8 cellular contexts compared by ENCODE assay signal in genomic region chr5:682651-683358, GRCh38. TPM values are rescaled to one million over a fixed set of nuclear protein-coding genes. Genes with fewer than 3 reads are reported as not detected.
DNase-seq lines count a peak whose midpoint lies in the region; ATAC-seq, FAIRE-seq and TF ChIP-seq lines count a peak whose summit lies in the region.
"Not testable (repeated sequence)": the region's sequence is repeated elsewhere in the genome, so short reads cannot be mapped to it uniquely, and the experiment has no call there.
"Had no signal": no experiment of that assay in that cellular context is flagged by ENCODE, and none has a peak within 500 bp of the region (broad histone marks: within the 10 kb centered on the region; RNA-seq: fewer than 3 reads in every experiment).

No MANE protein-coding gene starts in this region.

- WGBS in GM12878 (ENCODE audit: insufficient coverage, insufficient replicate concordance, low lambda C conversion rate, missing lambda C conversion rate) = 34% methylated on average over 17 of the region's 17 CpGs
- no CpG with 5 or more reads among the region's 17 CpGs for WGBS in neuronal stem cell (ENCODE audit: extremely low coverage in 2 of 2, insufficient read length in 2 of 2, insufficient replicate concordance in 1 of 2), 2 donors

- TF ChIP-seq EP300 in GM12878 (IDR thresholded peaks at IDR 0.05; ENCODE audit: borderline replicate concordance in 1 of 2, control insufficient read depth in 1 of 2, low read depth in 2 of 2, low read length in 2 of 2) = not testable (repeated sequence)

- H4K91ac ChIP-seq in neuronal stem cell (ENCODE audit: low read depth, low read length, poor library complexity) = not testable (repeated sequence)

- H3K9me3 ChIP-seq in GM12878 (replicated peaks; ENCODE audit: control insufficient read depth, insufficient read depth, low read length); neuronal stem cell (replicated peaks in 1 of 2; ENCODE audit: control insufficient read depth in 2 of 2, insufficient read depth in 1 of 2, low read depth in 1 of 2, low read length in 2 of 2): not testable (repeated sequence)

- not testable (repeated sequence) for H3K27me3 ChIP-seq in GM12878 (replicated peaks in 1 of 2; ENCODE audit: control insufficient read depth in 2 of 2, insufficient read depth in 2 of 2, low read length in 1 of 2); neuronal stem cell (ENCODE audit: control insufficient read depth in 3 of 3, insufficient read depth in 3 of 3, low read depth in 1 of 3, low read length in 3 of 3)

- not testable (repeated sequence) for H3K36me3 ChIP-seq in GM12878 (ENCODE audit: control insufficient read depth in 2 of 2, insufficient read depth in 2 of 2, low read length in 1 of 2); neuronal stem cell (replicated peaks in 1 of 2; ENCODE audit: control insufficient read depth in 2 of 2, insufficient read depth in 2 of 2, low read length in 2 of 2)

- TF ChIP-seq CTCF in NB4 (IDR thresholded peaks at IDR 0.05; ENCODE audit: low read depth, low read length); GM12878 (IDR thresholded peaks at IDR 0.05 in 2 of 3, conservative IDR thresholded peaks at IDR 0.05 in 1 of 3; ENCODE audit: control insufficient read depth in 2 of 3, extremely low read depth in 1 of 3, insufficient read depth in 1 of 3, low read depth in 3 of 3, low read length in 3 of 3): not testable (repeated sequence)

- intact Hi-C loops in GM12878 (cut with micrococcal nuclease; ENCODE audit: unreplicated experiment) = not testable (repeated sequence)

- H3K27me3 Mint-ChIP-seq in activated CD8-positive, alpha-beta memory T cell treated with anti-CD3 and anti-CD28 coated beads, Interleukin-2, amount 10 ng/mL, durations not matched to agents 7 days and 5 days = not testable (repeated sequence)

- not testable (repeated sequence) for H3K9me3 Mint-ChIP-seq in activated CD8-positive, alpha-beta memory T cell treated with anti-CD3 and anti-CD28 coated beads, Interleukin-2, amount 10 ng/mL, durations not matched to agents 7 days and 5 days (ENCODE audit: low read depth)

- H3K14ac ChIP-seq in neuronal stem cell (ENCODE audit: low read length) = not testable (repeated sequence)

- H2AK5ac ChIP-seq in neuronal stem cell (ENCODE audit: low read depth, low read length) = not testable (repeated sequence)

- not testable (repeated sequence) for ATAC-seq in activated CD8-positive, alpha-beta memory T cell treated with anti-CD3 and anti-CD28 coated beads, Interleukin-2, amount 10 ng/mL, durations not matched to agents 7 days and 5 days
- ATAC-seq in GM12878 = peak; percentile 15; the same call in 2 of the 3 replicates

- not testable (repeated sequence) for H2BK12ac ChIP-seq in neuronal stem cell (ENCODE audit: low read length)

- POLR2A ChIA-PET in GM12878 (lab: Charles Lee) = not testable (repeated sequence)

- not testable (repeated sequence) for H3K4me3 Mint-ChIP-seq in activated CD8-positive, alpha-beta memory T cell treated with anti-CD3 and anti-CD28 coated beads, Interleukin-2, amount 10 ng/mL, durations not matched to agents 7 days and 5 days

- SMC1A ChIA-PET in GM12878 (lab: Charles Lee; ENCODE audit: uncharacterized antibody, unreplicated experiment) = not testable (repeated sequence)

- H3K36me3 Mint-ChIP-seq in activated CD8-positive, alpha-beta memory T cell treated with anti-CD3 and anti-CD28 coated beads, Interleukin-2, amount 10 ng/mL, durations not matched to agents 7 days and 5 days = not testable (repeated sequence)

- not testable (repeated sequence) for H3K79me2 ChIP-seq in GM12878 (ENCODE audit: control insufficient read depth, insufficient read depth, low read length)

- not testable (repeated sequence) for H3K79me1 ChIP-seq in neuronal stem cell (ENCODE audit: low read depth, low read length)

- H3K27ac ChIP-seq in GM12878 (ENCODE audit: control insufficient read depth, insufficient read depth); neuronal stem cell (replicated peaks; ENCODE audit: low read length): not testable (repeated sequence)

- CTCF ChIA-PET in activated CD8-positive, alpha-beta memory T cell treated with anti-CD3 and anti-CD28 coated beads, Interleukin-2, amount 10 ng/mL, durations not matched to agents 7 days and 5 days (lab: Charles Lee); GM12878 (lab: Yijun Ruan, JAX): not testable (repeated sequence)

- H3K23ac ChIP-seq in neuronal stem cell (ENCODE audit: low read depth, low read length, poor library complexity) = peak overlapping the region; percentile 65

- in situ Hi-C loops in GM12878 (cut with MboI) = loop anchor here (5.0 kb wide), 1 partner anchor 94 kb away; no protein-coding TSS in a partner anchor

- TF ChIP-seq RAD21 in GM12878 (IDR thresholded peaks at IDR 0.05; ENCODE audit: insufficient read depth, low read depth, low read length) = not testable (repeated sequence)

- H3K9ac ChIP-seq in GM12878 (ENCODE audit: control insufficient read depth, insufficient read depth, low read length); neuronal stem cell (ENCODE audit: low read depth, low read length, poor library complexity): not testable (repeated sequence)

- not testable (repeated sequence) for H2BK120ac ChIP-seq in neuronal stem cell (ENCODE audit: low read depth, low read length)

- H3K4me2 ChIP-seq in GM12878 (ENCODE audit: control insufficient read depth, insufficient read depth); neuronal stem cell (ENCODE audit: insufficient read depth, low read length, poor library complexity, severe bottlenecking): not testable (repeated sequence)

- DNase-seq in NB4 (ENCODE audit: low read depth) (peak; percentile 19), ecto neural progenitor cell (ENCODE audit: low spot score) (peak; percentile 28), islet precursor cell (peak; percentile 48)
- DNase-seq in activated CD8-positive, alpha-beta memory T cell treated with anti-CD3 and anti-CD28 coated beads, Interleukin-2, amount 10 ng/mL, durations not matched to agents 7 days and 5 days = peak; percentile 29
- DNase-seq in GM12878 (ENCODE audit: low read depth, low spot score); neuronal stem cell (ENCODE audit: low spot score): not testable (repeated sequence)
- DNase-seq in stimulated activated CD8-positive, alpha-beta memory T cell treated with anti-CD3 and anti-CD28 coated beads, Interleukin-4, amount 100 ng/mL, for 48 hours = peak; percentile 16

- not testable (repeated sequence) for H3K4me3 ChIP-seq in NB4 (ENCODE audit: low read depth, low read length); GM12878; neuronal stem cell (ENCODE audit: low read length in 2 of 2)

- not testable (repeated sequence) for TF ChIP-seq POLR2A in NB4 (IDR thresholded peaks at IDR 0.05; ENCODE audit: extremely low read depth, insufficient read length); GM12878 (IDR thresholded peaks at IDR 0.05; ENCODE audit: low read depth, low read length)

- not testable (repeated sequence) for H3K4ac ChIP-seq in neuronal stem cell (ENCODE audit: low read length)

- not testable (repeated sequence) for H3K4me1 Mint-ChIP-seq in activated CD8-positive, alpha-beta memory T cell treated with anti-CD3 and anti-CD28 coated beads, Interleukin-2, amount 10 ng/mL, durations not matched to agents 7 days and 5 days

- H3K18ac ChIP-seq in neuronal stem cell (ENCODE audit: low read length) = not testable (repeated sequence)

- not testable (repeated sequence) for H2AFZ ChIP-seq in GM12878 (ENCODE audit: control insufficient read depth, low read depth, low read length); neuronal stem cell (ENCODE audit: low read length)

- H4K20me1 ChIP-seq in GM12878 (ENCODE audit: control insufficient read depth, insufficient read depth) = not testable (repeated sequence)

- H3K4me1 ChIP-seq in GM12878 (ENCODE audit: control insufficient read depth, insufficient read depth, low read length); neuronal stem cell (ENCODE audit: control insufficient read depth in 2 of 2, insufficient read depth in 1 of 2, low read depth in 1 of 2, low read length in 2 of 2): not testable (repeated sequence)

- not testable (repeated sequence) for BruUV-seq in GM12878 (replicated peaks; lab: Mats Ljungman, UMichigan)

- not testable (repeated sequence) for H4K8ac ChIP-seq in neuronal stem cell (ENCODE audit: low read depth, low read length)

- H3K27ac Mint-ChIP-seq in activated CD8-positive, alpha-beta memory T cell treated with anti-CD3 and anti-CD28 coated beads, Interleukin-2, amount 10 ng/mL, durations not matched to agents 7 days and 5 days = not testable (repeated sequence)

- not testable (repeated sequence) for FAIRE-seq in GM12878 (lab: Jason Lieb, UNC)

- RAD21 ChIA-PET in GM12878 (lab: Charles Lee; ENCODE audit: unreplicated experiment) = not testable (repeated sequence)

- not testable (repeated sequence) for H2BK15ac ChIP-seq in neuronal stem cell (ENCODE audit: low read length)

- not testable (repeated sequence) for H2BK5ac ChIP-seq in neuronal stem cell (ENCODE audit: low read length)

RNA-seq across cellular contexts. Expression of gene TPPP, which starts 10.3 kb away (rescaled TPM):
- under 1 TPM; 0.16 to 0.20 TPM for total RNA-seq in activated CD8-positive, alpha-beta memory T cell treated with anti-CD3 and anti-CD28 coated beads, Interleukin-2, amount 10 ng/mL, durations not matched to agents 7 days and 5 days
- 0.38 and 0.39 TPM in 2 replicates for total RNA-seq in GM12878 (2013; cell fraction: nucleolus; rRNA removed)
- total RNA-seq in GM12878 (2014; rRNA removed) (under 0.01 TPM in 1 of 2 replicates, not detected in the other), GM12878 (2014; rRNA removed; fragmentation: Illumina TruSeq; extraction: Trizol) (0.04 TPM in 1 of 2 replicates, not detected in the other), GM12878 (2021) (0.03 TPM in 1 of 2 replicates, not detected in the other)
- polyA plus RNA-seq in GM12878 (2011; ENCODE audit: low read depth) = 0.18 TPM
- polyA plus RNA-seq in GM12878 (2011; rRNA removed) (0.01 and 0.07 TPM in 2 replicates), GM12878 (2014; fragmentation: Illumina TruSeq; extraction: Trizol) (0.01 TPM in 1 of 2 replicates, not detected in the other), GM12878 (2014; fragmentation: Nextera tagmentation; extraction: Ambion mirVana) (not detected), GM12878 (2014; rRNA removed) (not detected in 2 replicates), GM12878 (2016; fragmentation: Nextera tagmentation; extraction: Ambion mirVana) (under 1 TPM; 0.03 to 0.24 TPM)
- 0.12 and 0.13 TPM in 2 replicates for polyA plus RNA-seq in GM12878 (2011; cell fraction: cytosol; rRNA removed)
- 0.16 and 0.19 TPM in 2 replicates for polyA plus RNA-seq in GM12878 (2011; cell fraction: nucleus; rRNA removed)
- 0.29 and 0.32 TPM in 2 replicates for polyA plus RNA-seq in GM12878 (2012)
- polyA minus RNA-seq in GM12878 (2011; rRNA and poly(A)+ RNA removed) = 0.05 and 0.15 TPM in 2 replicates
- polyA minus RNA-seq in GM12878 (2011; cell fraction: cytosol; rRNA and poly(A)+ RNA removed) = not detected in 2 replicates
- polyA minus RNA-seq in GM12878 (2011; cell fraction: nucleus; rRNA and poly(A)+ RNA removed) = under 0.01 and 0.10 TPM in 2 replicates
- polyA plus RNA-seq in neuronal stem cell (2013, experiment 1 of 2) = 2.2 TPM
- polyA plus RNA-seq in neuronal stem cell (2013, experiment 2 of 2) = 2.1 TPM
- total RNA-seq: B cell had no signal
